8 cellular contexts compared by ENCODE assay signal in genomic region chr12:12718853-12719252, GRCh38. TPM values are rescaled to one million over a fixed set of nuclear protein-coding genes. Genes with fewer than 3 reads are reported as not detected.
DNase-seq lines count a peak whose midpoint lies in the region; ATAC-seq and TF ChIP-seq lines count a peak whose summit lies in the region.

No MANE protein-coding gene starts in this region.

- peak overlapping the region; percentile 98 to 99 for H3K4me3 ChIP-seq in duodenal mucosa (ENCODE audit: low read depth in 1 of 2, low read length in 2 of 2)

- H3K27me3 Mint-ChIP-seq in activated T-cell treated with anti-CD3 and anti-CD28 coated beads, Interleukin-2, amount 50 U/mL, for 24 hours, result no peaks in the 10 kb centered on the region
- H3K27me3 Mint-ChIP-seq in naive thymus-derived CD8-positive, alpha-beta T cell, result no peaks in the 10 kb centered on the region

- no peak for ATAC-seq in naive thymus-derived CD8-positive, alpha-beta T cell
- no peak for ATAC-seq in HG02885 (IDR thresholded peaks at IDR 0.05; ENCODE audit: poor library complexity, unreplicated experiment)
- no peak for ATAC-seq in GM18858 (IDR thresholded peaks at IDR 0.05; ENCODE audit: unreplicated experiment)

- H3K4me1 Mint-ChIP-seq in activated T-cell treated with anti-CD3 and anti-CD28 coated beads, Interleukin-2, amount 50 U/mL, for 24 hours (ENCODE audit: low read depth), result peaks cover 67% of the 10 kb centered on the region
- peaks cover 24 to 61% (median 47%) of the 10 kb centered on the region in 4 donors for H3K4me1 Mint-ChIP-seq in naive thymus-derived CD8-positive, alpha-beta T cell

- peaks cover 42 to 47% of the 10 kb centered on the region in 2 donors for H3K4me1 ChIP-seq in duodenal mucosa (ENCODE audit: control insufficient read depth in 1 of 2, insufficient read depth in 2 of 2, low read length in 2 of 2)

- POLR2A ChIA-PET in naive thymus-derived CD8-positive, alpha-beta T cell (lab: Charles Lee), result interaction anchor here (0.6 to 19.2 kb wide), 16 partner anchors 6 to 361 kb away, joined by 3 to 639 read pairs (median 5); partner anchors contain the start of genes BORCS5, DUSP16 and GPR19

- H3K36me3 ChIP-seq in duodenal mucosa (ENCODE audit: control insufficient read depth in 1 of 2, insufficient read depth in 2 of 2, low read length in 2 of 2), result peaks cover 12 to 27% of the 10 kb centered on the region in 2 donors

- peak overlapping the region; percentile 98 for H3K4me3 Mint-ChIP-seq in activated T-cell treated with anti-CD3 and anti-CD28 coated beads, Interleukin-2, amount 50 U/mL, for 24 hours
- peak overlapping the region; percentile 94 to 99 (median 99) for H3K4me3 Mint-ChIP-seq in naive thymus-derived CD8-positive, alpha-beta T cell

- H3K9me3 Mint-ChIP-seq in activated T-cell treated with anti-CD3 and anti-CD28 coated beads, Interleukin-2, amount 50 U/mL, for 24 hours, result no peaks in the 10 kb centered on the region
- H3K9me3 Mint-ChIP-seq in naive thymus-derived CD8-positive, alpha-beta T cell, result no peaks in the 10 kb centered on the region

- peaks cover 70% of the 10 kb centered on the region for H3K36me3 Mint-ChIP-seq in activated T-cell treated with anti-CD3 and anti-CD28 coated beads, Interleukin-2, amount 50 U/mL, for 24 hours (ENCODE audit: low read depth)
- peaks cover 27 to 50% (median 31%) of the 10 kb centered on the region in 3 donors for H3K36me3 Mint-ChIP-seq in naive thymus-derived CD8-positive, alpha-beta T cell

- DNase-seq in activated T-cell treated with anti-CD3 and anti-CD28 coated beads, Interleukin-2, amount 50 U/mL, for 24 hours, result no peak
- no peak for DNase-seq in activated T-cell treated with anti-CD3 and anti-CD28 coated beads, Interleukin-2, amount 50 U/mL, for 1 hour
- DNase-seq in naive thymus-derived CD8-positive, alpha-beta T cell, result peak in 4 of 10 donors; percentile 28 to 63 (median 36)
- no peak for DNase-seq in GM19238 (ENCODE audit: insufficient read length, low spot score)

- H3K27ac Mint-ChIP-seq in activated T-cell treated with anti-CD3 and anti-CD28 coated beads, Interleukin-2, amount 50 U/mL, for 24 hours, result peak overlapping the region; percentile 97
- peak overlapping the region; percentile 92 to 99 (median 98) for H3K27ac Mint-ChIP-seq in naive thymus-derived CD8-positive, alpha-beta T cell

- no peaks in the 10 kb centered on the region for H3K9me3 ChIP-seq in duodenal mucosa (ENCODE audit: control insufficient read depth in 1 of 2, low read length in 2 of 2)

- H3K27me3 ChIP-seq in duodenal mucosa (ENCODE audit: control insufficient read depth in 1 of 2, insufficient read depth in 2 of 2, low read length in 2 of 2), result no peaks in the 10 kb centered on the region

- peak overlapping the region; percentile 92 to 100 for H3K9ac ChIP-seq in duodenal mucosa (ENCODE audit: low read depth in 1 of 2, low read length in 2 of 2)

- peak overlapping the region; percentile 98 for H3K27ac ChIP-seq in duodenal mucosa (ENCODE audit: low read depth, low read length)

TF ChIP-seq in PFSK-1, 5 proteins besides CTCF, POLR2A, EP300 and RAD21:
- no peak for TF ChIP-seq POLR2AphosphoS5 (IDR thresholded peaks at IDR 0.05; ENCODE audit: low read depth, low read length)
- no peak for TF ChIP-seq FOXP2 (optimal IDR thresholded peaks at IDR 0.05; ENCODE audit: borderline replicate concordance, extremely low read depth, extremely low read length, insufficient read depth)
- TF ChIP-seq SIN3A (IDR thresholded peaks at IDR 0.05; ENCODE audit: borderline replicate concordance, insufficient read depth, low read length), result peak; percentile 45; the same call in 1 of the 2 replicates
- TF ChIP-seq TAF1 (IDR thresholded peaks at IDR 0.05; ENCODE audit: borderline replicate concordance, insufficient read depth, low read length), result no peak
- TF ChIP-seq, protein P1, sequence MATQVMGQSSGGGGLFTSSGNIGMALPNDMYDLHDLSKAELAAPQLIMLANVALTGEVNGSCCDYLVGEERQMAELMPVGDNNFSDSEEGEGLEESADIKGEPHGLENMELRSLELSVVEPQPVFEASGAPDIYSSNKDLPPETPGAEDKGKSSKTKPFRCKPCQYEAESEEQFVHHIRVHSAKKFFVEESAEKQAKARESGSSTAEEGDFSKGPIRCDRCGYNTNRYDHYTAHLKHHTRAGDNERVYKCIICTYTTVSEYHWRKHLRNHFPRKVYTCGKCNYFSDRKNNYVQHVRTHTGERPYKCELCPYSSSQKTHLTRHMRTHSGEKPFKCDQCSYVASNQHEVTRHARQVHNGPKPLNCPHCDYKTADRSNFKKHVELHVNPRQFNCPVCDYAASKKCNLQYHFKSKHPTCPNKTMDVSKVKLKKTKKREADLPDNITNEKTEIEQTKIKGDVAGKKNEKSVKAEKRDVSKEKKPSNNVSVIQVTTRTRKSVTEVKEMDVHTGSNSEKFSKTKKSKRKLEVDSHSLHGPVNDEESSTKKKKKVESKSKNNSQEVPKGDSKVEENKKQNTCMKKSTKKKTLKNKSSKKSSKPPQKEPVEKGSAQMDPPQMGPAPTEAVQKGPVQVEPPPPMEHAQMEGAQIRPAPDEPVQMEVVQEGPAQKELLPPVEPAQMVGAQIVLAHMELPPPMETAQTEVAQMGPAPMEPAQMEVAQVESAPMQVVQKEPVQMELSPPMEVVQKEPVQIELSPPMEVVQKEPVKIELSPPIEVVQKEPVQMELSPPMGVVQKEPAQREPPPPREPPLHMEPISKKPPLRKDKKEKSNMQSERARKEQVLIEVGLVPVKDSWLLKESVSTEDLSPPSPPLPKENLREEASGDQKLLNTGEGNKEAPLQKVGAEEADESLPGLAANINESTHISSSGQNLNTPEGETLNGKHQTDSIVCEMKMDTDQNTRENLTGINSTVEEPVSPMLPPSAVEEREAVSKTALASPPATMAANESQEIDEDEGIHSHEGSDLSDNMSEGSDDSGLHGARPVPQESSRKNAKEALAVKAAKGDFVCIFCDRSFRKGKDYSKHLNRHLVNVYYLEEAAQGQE (IDR thresholded peaks at IDR 0.05; ENCODE audit: insufficient read depth in 1 of 2, low read depth in 2 of 2, low read length in 2 of 2), result 0 out of 4 replicates have a peak, but pooled peaks of 1 of the 2 experiments have one; percentile 7

RNA-seq across cellular contexts. Expression of gene CDKN1B, which starts 1.7 kb away (rescaled TPM):
- 30.5 TPM for polyA plus RNA-seq in PFSK-1 (2012; ENCODE audit: insufficient read length, low read depth)
- 100 to 1,000 TPM; 161 TPM for total RNA-seq in naive thymus-derived CD8-positive, alpha-beta T cell
- polyA plus RNA-seq in naive thymus-derived CD8-positive, alpha-beta T cell, result 10 to 100 TPM in 2 of 3 donors, 1 to 10 TPM in 1; 8.3 to 26.9 (median 20.6) TPM

RNA-seq across cellular contexts. Expression of gene GPR19, which starts 22.9 kb away (rescaled TPM):
- 0.53 TPM for polyA plus RNA-seq in PFSK-1 (2012; ENCODE audit: insufficient read length, low read depth)
- 1 to 10 TPM; 1.3 to 1.9 TPM for total RNA-seq in naive thymus-derived CD8-positive, alpha-beta T cell
- polyA plus RNA-seq in naive thymus-derived CD8-positive, alpha-beta T cell, result under 1 TPM in 2 of 3 donors, not detected in 1; 0.47 to 0.51 TPM
